Comparison of ENCODE assay signal across 1 cellular context in genomic region chr2:207801259-207801658, GRCh38.
A peak's percentile ranks its signal among the peaks of the same experiment; 100 is the strongest.
TF ChIP-seq lines count a peak whose summit lies in the region.

No MANE protein-coding gene starts in this region.

TF ChIP-seq in HepG2, 621 proteins besides CTCF, POLR2A, EP300 and RAD21 (continued from another document and continues in another):
- TF ChIP-seq, protein P1, sequence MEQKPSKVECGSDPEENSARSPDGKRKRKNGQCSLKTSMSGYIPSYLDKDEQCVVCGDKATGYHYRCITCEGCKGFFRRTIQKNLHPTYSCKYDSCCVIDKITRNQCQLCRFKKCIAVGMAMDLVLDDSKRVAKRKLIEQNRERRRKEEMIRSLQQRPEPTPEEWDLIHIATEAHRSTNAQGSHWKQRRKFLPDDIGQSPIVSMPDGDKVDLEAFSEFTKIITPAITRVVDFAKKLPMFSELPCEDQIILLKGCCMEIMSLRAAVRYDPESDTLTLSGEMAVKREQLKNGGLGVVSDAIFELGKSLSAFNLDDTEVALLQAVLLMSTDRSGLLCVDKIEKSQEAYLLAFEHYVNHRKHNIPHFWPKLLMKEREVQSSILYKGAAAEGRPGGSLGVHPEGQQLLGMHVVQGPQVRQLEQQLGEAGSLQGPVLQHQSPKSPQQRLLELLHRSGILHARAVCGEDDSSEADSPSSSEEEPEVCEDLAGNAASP (CRISPR knock-in tag; IDR thresholded peaks at IDR 0.05; ENCODE audit: borderline replicate concordance) = peak; percentile 26; the same call in 1 of the 2 replicates
- TF ChIP-seq PRDM10 (CRISPR knock-in tag; IDR thresholded peaks at IDR 0.05; ENCODE audit: low read depth) (0 out of 2 replicates have a peak, but pooled peaks have one; percentile 30), HMG20B (CRISPR knock-in tag; conservative IDR thresholded peaks at IDR 0.05) (0 out of 2 replicates have a peak, but pooled peaks have one; percentile 21), ZNF317 (CRISPR knock-in tag; IDR thresholded peaks at IDR 0.05) (0 out of 2 replicates have a peak, but pooled peaks have one; percentile 27), ZNF704 (CRISPR knock-in tag; IDR thresholded peaks at IDR 0.05; ENCODE audit: borderline replicate concordance) (no peak), ZBTB49 (CRISPR knock-in tag; IDR thresholded peaks at IDR 0.05; ENCODE audit: borderline replicate concordance) (no peak), HNF4G (IDR thresholded peaks at IDR 0.05; ENCODE audit: borderline replicate concordance, low read depth, low read length) (no peak; the same call in 1 of the 2 replicates), HNF4G (CRISPR knock-in tag; IDR thresholded peaks at IDR 0.05; ENCODE audit: borderline replicate concordance, low read depth) (no peak), ARID5B (CRISPR knock-in tag; IDR thresholded peaks at IDR 0.05) (peak; percentile 73), ZSCAN29 (CRISPR knock-in tag; conservative IDR thresholded peaks at IDR 0.05) (no peak), CREM (IDR thresholded peaks at IDR 0.05) (peak; percentile 29; the same call in 1 of the 2 replicates), CREM (CRISPR knock-in tag; IDR thresholded peaks at IDR 0.05) (no peak), SAP130 (CRISPR knock-in tag; IDR thresholded peaks at IDR 0.05; ENCODE audit: low read depth) (0 out of 2 replicates have a peak, but pooled peaks have one; percentile 22), ZSCAN20 (CRISPR knock-in tag; IDR thresholded peaks at IDR 0.05; ENCODE audit: borderline replicate concordance) (no peak), ZNF318 (CRISPR knock-in tag; IDR thresholded peaks at IDR 0.05) (no peak), ZSCAN12 (CRISPR knock-in tag; IDR thresholded peaks at IDR 0.05) (no peak), RNF2 (conservative IDR thresholded peaks at IDR 0.05; ENCODE audit: low read depth) (no peak), KDM3A (CRISPR knock-in tag; IDR thresholded peaks at IDR 0.05; ENCODE audit: low read depth) (0 out of 2 replicates have a peak, but pooled peaks have one; percentile 29), ZNF3 (CRISPR knock-in tag; IDR thresholded peaks at IDR 0.05) (no peak), HOMEZ (CRISPR knock-in tag; IDR thresholded peaks at IDR 0.05; ENCODE audit: low read depth) (peak; percentile 50; the same call in 1 of the 2 replicates), ZBTB7B (CRISPR knock-in tag; IDR thresholded peaks at IDR 0.05) (peak; percentile 64)
- TF ChIP-seq, protein P2, sequence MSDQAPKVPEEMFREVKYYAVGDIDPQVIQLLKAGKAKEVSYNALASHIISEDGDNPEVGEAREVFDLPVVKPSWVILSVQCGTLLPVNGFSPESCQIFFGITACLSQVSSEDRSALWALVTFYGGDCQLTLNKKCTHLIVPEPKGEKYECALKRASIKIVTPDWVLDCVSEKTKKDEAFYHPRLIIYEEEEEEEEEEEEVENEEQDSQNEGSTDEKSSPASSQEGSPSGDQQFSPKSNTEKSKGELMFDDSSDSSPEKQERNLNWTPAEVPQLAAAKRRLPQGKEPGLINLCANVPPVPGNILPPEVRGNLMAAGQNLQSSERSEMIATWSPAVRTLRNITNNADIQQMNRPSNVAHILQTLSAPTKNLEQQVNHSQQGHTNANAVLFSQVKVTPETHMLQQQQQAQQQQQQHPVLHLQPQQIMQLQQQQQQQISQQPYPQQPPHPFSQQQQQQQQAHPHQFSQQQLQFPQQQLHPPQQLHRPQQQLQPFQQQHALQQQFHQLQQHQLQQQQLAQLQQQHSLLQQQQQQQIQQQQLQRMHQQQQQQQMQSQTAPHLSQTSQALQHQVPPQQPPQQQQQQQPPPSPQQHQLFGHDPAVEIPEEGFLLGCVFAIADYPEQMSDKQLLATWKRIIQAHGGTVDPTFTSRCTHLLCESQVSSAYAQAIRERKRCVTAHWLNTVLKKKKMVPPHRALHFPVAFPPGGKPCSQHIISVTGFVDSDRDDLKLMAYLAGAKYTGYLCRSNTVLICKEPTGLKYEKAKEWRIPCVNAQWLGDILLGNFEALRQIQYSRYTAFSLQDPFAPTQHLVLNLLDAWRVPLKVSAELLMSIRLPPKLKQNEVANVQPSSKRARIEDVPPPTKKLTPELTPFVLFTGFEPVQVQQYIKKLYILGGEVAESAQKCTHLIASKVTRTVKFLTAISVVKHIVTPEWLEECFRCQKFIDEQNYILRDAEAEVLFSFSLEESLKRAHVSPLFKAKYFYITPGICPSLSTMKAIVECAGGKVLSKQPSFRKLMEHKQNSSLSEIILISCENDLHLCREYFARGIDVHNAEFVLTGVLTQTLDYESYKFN (CRISPR knock-in tag; conservative IDR thresholded peaks at IDR 0.05) = peak; percentile 57
